12 cellular contexts compared by ENCODE assay signal in genomic region chr3:71447197-71447596, GRCh38.
DNase-seq lines count a peak whose midpoint lies in the region; ATAC-seq and TF ChIP-seq lines count a peak whose summit lies in the region.
"Had no signal": no experiment of that assay in that cellular context is flagged by ENCODE, and none has a peak within 500 bp of the region (broad histone marks: within the 10 kb centered on the region; RNA-seq: fewer than 3 reads in every experiment).

No MANE protein-coding gene starts in this region.

- H3K36me3 Mint-ChIP-seq in CD4-positive, CD25-positive, alpha-beta regulatory T cell = peaks cover 22% of the 10 kb centered on the region
- H3K36me3 Mint-ChIP-seq in HFFc6 (ENCODE audit: low read depth) (peaks cover 5% of the 10 kb centered on the region; the same call in 1 of the 2 replicates), brain (no peaks in the 10 kb centered on the region)
- peaks cover 0 to 26% (median 0%) of the 10 kb centered on the region in 5 donors for H3K36me3 Mint-ChIP-seq in naive thymus-derived CD4-positive, alpha-beta T cell

- H3K27me3 ChIP-seq in CD4-positive, CD25-positive, alpha-beta regulatory T cell (ENCODE audit: control insufficient read depth, insufficient read depth, low read length) = no peaks in the 10 kb centered on the region
- H3K27me3 ChIP-seq in naive thymus-derived CD4-positive, alpha-beta T cell (ENCODE audit: control insufficient read depth in 2 of 2, insufficient read depth in 2 of 2, low read length in 2 of 2) = no peaks in the 10 kb centered on the region
- no peaks in the 10 kb centered on the region for H3K27me3 ChIP-seq in tibial artery

- H3K4me1 Mint-ChIP-seq in CD4-positive, CD25-positive, alpha-beta regulatory T cell = peaks cover 26 to 98% (median 84%) of the 10 kb centered on the region in 4 donors
- H3K4me1 Mint-ChIP-seq in HFFc6 (ENCODE audit: low read depth) (peaks cover 69% of the 10 kb centered on the region), brain (peaks cover 69% of the 10 kb centered on the region)
- H3K4me1 Mint-ChIP-seq in naive thymus-derived CD4-positive, alpha-beta T cell = peaks cover 65 to 100% (median 97%) of the 10 kb centered on the region in 7 donors

- intact Hi-C loops in naive thymus-derived CD4-positive, alpha-beta T cell (cut with micrococcal nuclease) = loop anchor here in 1 of 2 donors (10.0 kb wide), 1 partner anchor 278 kb away; the partner anchor contains the start of gene EIF4E3
- intact Hi-C loops in tibial artery (cut with DNase I; ENCODE audit: low total_unique reads) = no loop called here

- H3K27ac Mint-ChIP-seq in CD4-positive, CD25-positive, alpha-beta regulatory T cell = peak overlapping the region; percentile 93 to 96 (median 96)
- H3K27ac Mint-ChIP-seq in HFFc6 (peak overlapping the region; percentile 49), brain (peak overlapping the region in 3 of 5 experiments; percentile 7 to 76 (median 54))
- peak overlapping the region; percentile 80 to 99 (median 96) for H3K27ac Mint-ChIP-seq in naive thymus-derived CD4-positive, alpha-beta T cell

- TF ChIP-seq CTCF in HFFc6 (IDR thresholded peaks at IDR 0.05) (no peak), brain (conservative IDR thresholded peaks at IDR 0.05) (no peak), tibial artery (IDR thresholded peaks at IDR 0.05) (no peak)

- peak overlapping the region; percentile 43 for H3K4me3 ChIP-seq in CD4-positive, CD25-positive, alpha-beta regulatory T cell (ENCODE audit: low read depth, low read length)
- H3K4me3 ChIP-seq in naive thymus-derived CD4-positive, alpha-beta T cell (ENCODE audit: low read length) = peak overlapping the region; percentile 11
- H3K4me3 ChIP-seq in tibial artery = no peak overlapping the region
- H3K4me3 ChIP-seq: prostate gland had no signal

- H3K27ac ChIP-seq in CD4-positive, CD25-positive, alpha-beta regulatory T cell (ENCODE audit: insufficient read depth, low read length, poor library complexity, severe bottlenecking) = peak overlapping the region; percentile 92
- H3K27ac ChIP-seq in naive thymus-derived CD4-positive, alpha-beta T cell (ENCODE audit: low read depth, low read length) = peak overlapping the region; percentile 90
- no peak overlapping the region for H3K27ac ChIP-seq in tibial artery
- H3K27ac ChIP-seq: prostate gland had no signal

- H3K27me3 Mint-ChIP-seq in CD4-positive, CD25-positive, alpha-beta regulatory T cell = peaks cover 5% of the 10 kb centered on the region
- H3K27me3 Mint-ChIP-seq in HFFc6 (ENCODE audit: insufficient read depth) = no peaks in the 10 kb centered on the region; the same call in 1 of the 2 replicates
- H3K27me3 Mint-ChIP-seq in brain = peaks cover 4% of the 10 kb centered on the region
- H3K27me3 Mint-ChIP-seq in naive thymus-derived CD4-positive, alpha-beta T cell = peaks cover 0 to 3% (median 0%) of the 10 kb centered on the region in 5 donors

- no peak for ATAC-seq in CD4-positive, CD25-positive, alpha-beta regulatory T cell (ENCODE audit: low read depth in 2 of 2)
- ATAC-seq in naive thymus-derived CD4-positive, alpha-beta T cell = no peak

- no peaks in the 10 kb centered on the region for H3K9me3 ChIP-seq in CD4-positive, CD25-positive, alpha-beta regulatory T cell (ENCODE audit: control insufficient read depth in 2 of 2, low read length in 2 of 2)
- no peaks in the 10 kb centered on the region for H3K9me3 ChIP-seq in naive thymus-derived CD4-positive, alpha-beta T cell (ENCODE audit: control insufficient read depth in 2 of 3, low read length in 3 of 3)
- no peaks in the 10 kb centered on the region for H3K9me3 ChIP-seq in tibial artery
- H3K9me3 ChIP-seq: prostate gland had no signal

- POLR2A ChIA-PET in naive thymus-derived CD4-positive, alpha-beta T cell (lab: Charles Lee) = interaction anchor here (0.6 to 20.4 kb wide), 8 partner anchors 7 to 491 kb away, joined by 3 to 356 read pairs (median 4); no protein-coding TSS in a partner anchor

- DNase-seq in CD4-positive, CD25-positive, alpha-beta regulatory T cell = no peak
- DNase-seq in HFFc6 (no peak), activated gamma-delta T cell (lab: John Stamatoyannopoulos, UW) (no peak), tibial artery (no peak), SW480 (ENCODE audit: low spot score) (no peak)
- DNase-seq in naive thymus-derived CD4-positive, alpha-beta T cell = no peak
- no peak for DNase-seq in stimulated activated naive CD4-positive, alpha-beta T cell (lab: John Stamatoyannopoulos, UW)
- DNase-seq: anterior cingulate cortex; NCI-H187; stimulated activated CD4-positive, alpha-beta T cell treated with anti-CD3 and anti-CD28 coated beads, Interleukin-2, amount 100 ng/mL, for 24 hours had no signal

- peak overlapping the region in 3 of 4 donors; percentile 17 to 22 (median 18) for H3K4me3 Mint-ChIP-seq in CD4-positive, CD25-positive, alpha-beta regulatory T cell
- H3K4me3 Mint-ChIP-seq in HFFc6 = no peak overlapping the region
- H3K4me3 Mint-ChIP-seq in brain = no peak overlapping the region
- peak overlapping the region; percentile 26 to 76 (median 62) for H3K4me3 Mint-ChIP-seq in naive thymus-derived CD4-positive, alpha-beta T cell

- peaks cover 96% of the 10 kb centered on the region for H3K4me1 ChIP-seq in CD4-positive, CD25-positive, alpha-beta regulatory T cell (ENCODE audit: control insufficient read depth, insufficient read depth, low read length, poor library complexity, severe bottlenecking)
- H3K4me1 ChIP-seq in naive thymus-derived CD4-positive, alpha-beta T cell (ENCODE audit: control insufficient read depth in 2 of 2, insufficient read depth in 2 of 2, low read length in 2 of 2) = peaks cover 86 to 96% of the 10 kb centered on the region in 2 donors
- H3K4me1 ChIP-seq in tibial artery = peaks cover 0 to 27% (median 5%) of the 10 kb centered on the region in 4 donors

- H3K36me3 ChIP-seq in CD4-positive, CD25-positive, alpha-beta regulatory T cell (ENCODE audit: control insufficient read depth, insufficient read depth, low read length) = no peaks in the 10 kb centered on the region
- H3K36me3 ChIP-seq in naive thymus-derived CD4-positive, alpha-beta T cell (ENCODE audit: control insufficient read depth in 2 of 3, insufficient read depth in 3 of 3, low read length in 3 of 3) = no peaks in the 10 kb centered on the region
- H3K36me3 ChIP-seq in tibial artery = no peaks in the 10 kb centered on the region
- H3K36me3 ChIP-seq: prostate gland had no signal

- H3K9me3 Mint-ChIP-seq in CD4-positive, CD25-positive, alpha-beta regulatory T cell = peaks cover 0 to 2% (median 0%) of the 10 kb centered on the region in 7 donors
- H3K9me3 Mint-ChIP-seq in HFFc6 (no peaks in the 10 kb centered on the region), brain (peaks cover 0 to 1% (median 0%) of the 10 kb centered on the region in 5 experiments)
- H3K9me3 Mint-ChIP-seq in naive thymus-derived CD4-positive, alpha-beta T cell = peaks cover 0 to 2% (median 0%) of the 10 kb centered on the region in 11 donors

- CTCF ChIA-PET in naive thymus-derived CD4-positive, alpha-beta T cell (lab: Charles Lee) = interaction anchor here (2.6 kb wide), 1 partner anchor 8 kb away, joined by 18 read pairs; no protein-coding TSS in a partner anchor

Comparison
In these comparisons a context has a peak if more than half of its experiments do, and no peak if none do; other contexts are left out.
1. H3K27ac ChIP-seq: peak in CD4-positive, CD25-positive, alpha-beta regulatory T cell (single experiment) and naive thymus-derived CD4-positive, alpha-beta T cell (single experiment); none in tibial artery (0 of 2).
2. H3K4me3 ChIP-seq: peak in CD4-positive, CD25-positive, alpha-beta regulatory T cell (single experiment) and naive thymus-derived CD4-positive, alpha-beta T cell (single experiment); none in tibial artery (0 of 2).
3. H3K4me3 Mint-ChIP-seq: peak in CD4-positive, CD25-positive, alpha-beta regulatory T cell (3 of 4) and naive thymus-derived CD4-positive, alpha-beta T cell (10 of 10); none in HFFc6 (single experiment) and brain (0 of 5).
4. Peak in every context shown above with its lines, with median percentiles within 50 percentile points of each other: H3K27ac Mint-ChIP-seq.